ENCODE assay signal across 2 cellular contexts in the genomic region with DNA sequence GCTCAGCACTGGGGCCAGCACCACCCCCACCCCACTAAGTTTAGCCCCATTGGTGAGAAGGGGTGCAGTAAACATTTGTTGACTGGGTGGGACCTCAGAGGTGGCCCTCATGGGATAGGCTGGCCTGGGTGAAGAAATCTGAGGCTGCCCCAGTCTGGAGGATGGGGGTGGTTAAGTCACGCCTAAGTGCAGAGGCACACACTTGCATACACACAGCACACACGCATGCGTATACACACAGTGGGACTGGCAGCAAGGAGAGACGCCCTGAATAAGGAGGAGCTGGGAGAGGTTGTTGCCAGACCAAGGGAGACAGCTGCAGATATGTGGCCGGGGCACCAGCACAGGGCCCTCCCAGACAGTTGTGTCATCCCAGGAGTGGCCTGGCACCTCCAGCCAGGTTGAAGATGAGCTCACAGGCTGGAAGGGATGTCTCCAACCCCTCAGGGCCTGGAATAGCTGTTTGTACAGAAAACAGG.
TF ChIP-seq lines count a peak whose summit lies in the region.

No MANE protein-coding gene starts in this region.

TF ChIP-seq in A549, 52 proteins besides CTCF, POLR2A, EP300 and RAD21:
- 0 out of 4 replicates have a peak, but pooled peaks of 1 of the 2 experiments have one; percentile 10 for TF ChIP-seq CEBPB (IDR thresholded peaks at IDR 0.05)
- TF ChIP-seq, protein P1, sequence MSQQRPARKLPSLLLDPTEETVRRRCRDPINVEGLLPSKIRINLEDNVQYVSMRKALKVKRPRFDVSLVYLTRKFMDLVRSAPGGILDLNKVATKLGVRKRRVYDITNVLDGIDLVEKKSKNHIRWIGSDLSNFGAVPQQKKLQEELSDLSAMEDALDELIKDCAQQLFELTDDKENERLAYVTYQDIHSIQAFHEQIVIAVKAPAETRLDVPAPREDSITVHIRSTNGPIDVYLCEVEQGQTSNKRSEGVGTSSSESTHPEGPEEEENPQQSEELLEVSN (IDR thresholded peaks at IDR 0.05; ENCODE audit: borderline replicate concordance, low read depth): no peak
- TF ChIP-seq, protein P2, sequence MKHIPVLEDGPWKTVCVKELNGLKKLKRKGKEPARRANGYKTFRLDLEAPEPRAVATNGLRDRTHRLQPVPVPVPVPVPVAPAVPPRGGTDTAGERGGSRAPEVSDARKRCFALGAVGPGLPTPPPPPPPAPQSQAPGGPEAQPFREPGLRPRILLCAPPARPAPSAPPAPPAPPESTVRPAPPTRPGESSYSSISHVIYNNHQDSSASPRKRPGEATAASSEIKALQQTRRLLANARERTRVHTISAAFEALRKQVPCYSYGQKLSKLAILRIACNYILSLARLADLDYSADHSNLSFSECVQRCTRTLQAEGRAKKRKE (CRISPR knock-in tag; IDR thresholded peaks at IDR 0.05; ENCODE audit: low read depth): no peak

TF ChIP-seq in endothelial cell of umbilical vein, 7 proteins besides CTCF, POLR2A, EP300 and RAD21:
- TF ChIP-seq POLR2AphosphoS5 (IDR thresholded peaks at IDR 0.05; ENCODE audit: insufficient read depth, low read depth, low read length): peak; percentile 52
- TF ChIP-seq MAX (IDR thresholded peaks at IDR 0.05; ENCODE audit: insufficient read depth, insufficient read length): no peak
